Comparison of ENCODE assay signal across 1 cellular context in genomic region chr2:181790716-181791649, GRCh38.
TF ChIP-seq lines count a peak whose summit lies in the region.

No MANE protein-coding gene starts in this region.

TF ChIP-seq in HepG2, 621 proteins besides CTCF, POLR2A, EP300 and RAD21 (continued from another document and continues in another):
- no peak for TF ChIP-seq NFAT5 (CRISPR knock-in tag; IDR thresholded peaks at IDR 0.05)
- peak; percentile 58; the same call in 1 of the 2 replicates for TF ChIP-seq SIX1 (CRISPR knock-in tag; IDR thresholded peaks at IDR 0.05; ENCODE audit: borderline replicate concordance)
- TF ChIP-seq ZNF704 (CRISPR knock-in tag; IDR thresholded peaks at IDR 0.05; ENCODE audit: borderline replicate concordance), result peak; percentile 23; the same call in 1 of the 2 replicates
- no peak for TF ChIP-seq ZNF326 (CRISPR knock-in tag; IDR thresholded peaks at IDR 0.05; ENCODE audit: borderline replicate concordance)
- TF ChIP-seq ZGPAT (CRISPR knock-in tag; IDR thresholded peaks at IDR 0.05), result peak; percentile 69
- no peak for TF ChIP-seq ZNF263 (CRISPR knock-in tag; IDR thresholded peaks at IDR 0.05)
- no peak; the same call in 1 of the 2 replicates for TF ChIP-seq KLF6 (CRISPR knock-in tag; IDR thresholded peaks at IDR 0.05)
- TF ChIP-seq ZNF18 (CRISPR knock-in tag; IDR thresholded peaks at IDR 0.05; ENCODE audit: insufficient replicate concordance), result peak; percentile 29
- no peak for TF ChIP-seq E2F2 (CRISPR knock-in tag; IDR thresholded peaks at IDR 0.05; ENCODE audit: borderline replicate concordance)
- no peak for TF ChIP-seq NR3C1 (CRISPR knock-in tag; IDR thresholded peaks at IDR 0.05)
- TF ChIP-seq RARG (CRISPR knock-in tag; IDR thresholded peaks at IDR 0.05; ENCODE audit: low read depth), result no peak
- peak; percentile 78 for TF ChIP-seq ZNF501 (CRISPR knock-in tag; IDR thresholded peaks at IDR 0.05)
- peak; percentile 12; the same call in 1 of the 2 replicates for TF ChIP-seq HOMEZ (CRISPR knock-in tag; IDR thresholded peaks at IDR 0.05; ENCODE audit: low read depth)
- TF ChIP-seq ZBTB39 (CRISPR knock-in tag; IDR thresholded peaks at IDR 0.05), result no peak
- no peak for TF ChIP-seq BATF2 (CRISPR knock-in tag; IDR thresholded peaks at IDR 0.05)
- no peak for TF ChIP-seq ZKSCAN5 (CRISPR knock-in tag; IDR thresholded peaks at IDR 0.05)
- no peak for TF ChIP-seq ZNF75D (CRISPR knock-in tag; IDR thresholded peaks at IDR 0.05; ENCODE audit: borderline replicate concordance)
- TF ChIP-seq MZF1 (CRISPR knock-in tag; IDR thresholded peaks at IDR 0.05; ENCODE audit: borderline replicate concordance), result no peak
- TF ChIP-seq FUBP1 (CRISPR knock-in tag; IDR thresholded peaks at IDR 0.05; ENCODE audit: borderline replicate concordance), result no peak
- no peak for TF ChIP-seq TOE1 (CRISPR knock-in tag; IDR thresholded peaks at IDR 0.05)
- no peak for TF ChIP-seq SRSF9 (IDR thresholded peaks at IDR 0.05; ENCODE audit: borderline replicate concordance, insufficient read depth, low read depth, low read length, poor library complexity, severe bottlenecking)
- TF ChIP-seq NFKBIZ (CRISPR knock-in tag; IDR thresholded peaks at IDR 0.05), result no peak
- TF ChIP-seq FOXA1 (IDR thresholded peaks at IDR 0.05), result no peak
- peak; percentile 71 for TF ChIP-seq FOXA1 (CRISPR knock-in tag; IDR thresholded peaks at IDR 0.05)
- TF ChIP-seq RELA (CRISPR knock-in tag; IDR thresholded peaks at IDR 0.05), result no peak
- TF ChIP-seq FOSL2 (CRISPR knock-in tag; IDR thresholded peaks at IDR 0.05), result peak; percentile 84
- TF ChIP-seq DR1 (CRISPR knock-in tag; IDR thresholded peaks at IDR 0.05), result no peak
- no peak for TF ChIP-seq MTA3 (CRISPR knock-in tag; IDR thresholded peaks at IDR 0.05)
- no peak for TF ChIP-seq ZMAT3 (CRISPR knock-in tag; conservative IDR thresholded peaks at IDR 0.05)
- no peak for TF ChIP-seq ZBTB33 (CRISPR knock-in tag; IDR thresholded peaks at IDR 0.05)
- no peak for TF ChIP-seq ZBTB26 (CRISPR knock-in tag; IDR thresholded peaks at IDR 0.05; ENCODE audit: borderline replicate concordance)
- TF ChIP-seq CENPX (CRISPR knock-in tag; IDR thresholded peaks at IDR 0.05), result no peak
- TF ChIP-seq ZNF784 (CRISPR knock-in tag; IDR thresholded peaks at IDR 0.05; ENCODE audit: borderline replicate concordance), result no peak
